1 cellular context compared by ENCODE assay signal in the genomic region with DNA sequence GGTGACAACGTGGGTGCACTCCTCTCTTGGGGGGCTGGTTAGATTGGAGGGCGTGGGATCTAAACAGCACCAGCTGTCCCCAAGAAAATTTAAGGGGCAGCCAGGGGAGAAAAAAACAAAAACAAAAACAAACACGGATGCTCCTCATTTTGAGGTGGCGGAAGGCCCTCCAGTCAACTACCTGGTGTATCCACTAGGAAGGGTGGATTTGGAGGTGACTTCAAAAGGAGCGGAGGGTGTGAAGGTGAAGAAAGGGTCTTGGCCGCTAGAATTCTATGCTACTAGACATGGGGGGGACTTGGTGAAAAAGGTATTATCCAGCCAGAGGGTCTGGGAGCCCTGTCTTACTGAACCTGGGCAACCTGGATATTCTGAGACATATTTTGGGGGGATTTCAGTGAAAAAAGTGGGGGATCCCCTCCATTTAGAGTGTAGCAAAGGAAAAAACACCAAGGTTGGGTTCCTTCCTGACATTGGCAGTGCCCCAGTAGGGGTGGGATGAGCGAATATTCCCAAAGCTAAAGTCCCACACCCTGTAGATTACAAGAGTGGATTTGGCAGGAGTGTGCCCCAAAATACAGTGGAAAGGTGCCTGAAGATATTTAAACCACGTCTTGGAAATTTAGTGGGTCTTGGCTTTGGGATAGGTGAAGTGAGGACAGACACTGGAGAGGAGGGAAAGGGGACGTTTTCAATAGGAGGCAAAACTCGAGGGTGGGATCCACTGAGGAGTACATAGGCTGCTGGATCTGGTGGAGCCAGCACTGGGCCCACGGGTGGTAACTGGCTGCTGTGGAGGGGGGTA.
A peak's percentile ranks its signal among the peaks of the same experiment; 100 is the strongest.
TF ChIP-seq lines count a peak whose summit lies in the region.

No MANE protein-coding gene starts in this region.

TF ChIP-seq in endothelial cell of umbilical vein, 7 proteins besides CTCF, POLR2A, EP300 and RAD21:
- TF ChIP-seq, protein P1, sequence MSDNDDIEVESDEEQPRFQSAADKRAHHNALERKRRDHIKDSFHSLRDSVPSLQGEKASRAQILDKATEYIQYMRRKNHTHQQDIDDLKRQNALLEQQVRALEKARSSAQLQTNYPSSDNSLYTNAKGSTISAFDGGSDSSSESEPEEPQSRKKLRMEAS (IDR thresholded peaks at IDR 0.05; ENCODE audit: insufficient read depth, insufficient read length) = no peak
- TF ChIP-seq EZH2 (IDR thresholded peaks at IDR 0.05; ENCODE audit: borderline replicate concordance, low read depth, low read length, severe bottlenecking) (peak; percentile 77), MYC (IDR thresholded peaks at IDR 0.05; ENCODE audit: low read depth, low read length) (no peak)
TF ChIP-seq in endothelial cell of umbilical vein: peak in this region for 1.
